8 cellular contexts compared by ENCODE assay signal in the genomic region with DNA sequence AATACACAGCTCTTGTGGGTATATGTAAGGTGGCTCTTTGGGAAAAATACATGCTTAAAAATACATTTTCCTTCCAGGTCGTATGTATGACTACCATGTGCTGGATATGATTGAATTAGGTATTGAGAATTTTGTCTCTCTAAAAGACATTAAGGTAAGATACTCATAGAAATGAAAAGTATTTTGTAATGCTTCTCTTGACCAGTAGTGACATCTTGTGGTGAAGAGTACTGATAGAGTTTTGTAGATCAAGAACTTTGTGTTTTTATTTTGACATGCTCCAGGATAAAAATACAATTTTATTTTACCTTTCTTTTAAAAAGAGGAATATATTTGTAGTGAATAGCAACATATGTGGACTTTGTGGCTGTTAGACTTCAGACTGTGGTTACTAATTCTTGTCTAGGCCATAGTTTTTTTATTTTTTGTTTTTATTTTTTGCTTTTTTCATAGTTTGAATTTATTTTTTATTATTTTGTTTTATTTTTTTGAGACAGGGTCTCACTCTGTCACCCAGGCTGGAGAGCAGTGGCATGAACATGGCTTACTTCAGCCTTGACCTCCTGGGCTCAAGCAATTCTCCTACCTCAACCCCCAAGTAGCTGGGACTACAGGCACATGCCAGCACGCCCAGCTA. TPM values are rescaled to one million over a fixed set of nuclear protein-coding genes. Genes with fewer than 3 reads are reported as not detected.
DNase-seq lines count a peak whose midpoint lies in the region; ATAC-seq and TF ChIP-seq lines count a peak whose summit lies in the region.

No MANE protein-coding gene starts in this region.

- no peak overlapping the region for H3K27ac ChIP-seq in PC-3 (ENCODE audit: low read length)

- peaks cover 16% of the 10 kb centered on the region for H3K36me3 ChIP-seq in PC-3 (ENCODE audit: low read depth, low read length)
- peaks cover 93% of the 10 kb centered on the region for H3K36me3 ChIP-seq in HAP-1 (replicated peaks)

- CTCF ChIA-PET in PC-3 (lab: Charles Lee) = no interaction called here

- no peak overlapping the region for H3K4me3 Mint-ChIP-seq in activated T-cell treated with anti-CD3 and anti-CD28 coated beads, Interleukin-2, amount 50 U/mL, for 72 hours
- no peak overlapping the region for H3K4me3 Mint-ChIP-seq in activated T-cell treated with anti-CD3 and anti-CD28 coated beads, Interleukin-2, amount 50 U/mL, for 4 hours
- H3K4me3 Mint-ChIP-seq in stimulated activated naive CD8-positive, alpha-beta T cell treated with anti-CD3 and anti-CD28 coated beads, Interleukin-15, amount 100 ng/mL, for 72 hours = no peak overlapping the region

- TF ChIP-seq CTCF in PC-3 (conservative IDR thresholded peaks at IDR 0.05; ENCODE audit: low read depth, low read length) = peak; percentile 63
- peak; percentile 51 for TF ChIP-seq CTCF in fibroblast of pulmonary artery (IDR thresholded peaks at IDR 0.05; ENCODE audit: low read length, missing control alignments)

- H3K9me2 ChIP-seq in PC-3 (replicated peaks; ENCODE audit: low read length) = no peaks in the 10 kb centered on the region

- BruUV-seq in PC-3 (replicated peaks; lab: Mats Ljungman, UMichigan) = no TSS peak

- H3K27me3 Mint-ChIP-seq in activated T-cell treated with anti-CD3 and anti-CD28 coated beads, Interleukin-2, amount 50 U/mL, for 72 hours (ENCODE audit: low read depth) = no peaks in the 10 kb centered on the region
- no peaks in the 10 kb centered on the region for H3K27me3 Mint-ChIP-seq in activated T-cell treated with anti-CD3 and anti-CD28 coated beads, Interleukin-2, amount 50 U/mL, for 4 hours (ENCODE audit: low read depth)
- H3K27me3 Mint-ChIP-seq in stimulated activated naive CD8-positive, alpha-beta T cell treated with anti-CD3 and anti-CD28 coated beads, Interleukin-15, amount 100 ng/mL, for 72 hours = no peaks in the 10 kb centered on the region

- POLR2A ChIA-PET in PC-3 (lab: Charles Lee; ENCODE audit: unreplicated experiment) = no interaction called here

- peaks cover 3% of the 10 kb centered on the region for H3K4me1 Mint-ChIP-seq in activated T-cell treated with anti-CD3 and anti-CD28 coated beads, Interleukin-2, amount 50 U/mL, for 72 hours (ENCODE audit: low read depth)
- H3K4me1 Mint-ChIP-seq in activated T-cell treated with anti-CD3 and anti-CD28 coated beads, Interleukin-2, amount 50 U/mL, for 4 hours (ENCODE audit: low read depth) = no peaks in the 10 kb centered on the region
- H3K4me1 Mint-ChIP-seq in stimulated activated naive CD8-positive, alpha-beta T cell treated with anti-CD3 and anti-CD28 coated beads, Interleukin-15, amount 100 ng/mL, for 72 hours = no peaks in the 10 kb centered on the region

- peak overlapping the region; percentile 46 for H3K27ac Mint-ChIP-seq in activated T-cell treated with anti-CD3 and anti-CD28 coated beads, Interleukin-2, amount 50 U/mL, for 72 hours
- H3K27ac Mint-ChIP-seq in stimulated activated naive CD8-positive, alpha-beta T cell treated with anti-CD3 and anti-CD28 coated beads, Interleukin-15, amount 100 ng/mL, for 72 hours = no peak overlapping the region

- no peak overlapping the region for H3K4me3 ChIP-seq in PC-3 (ENCODE audit: low read length)
- H3K4me3 ChIP-seq in fibroblast of pulmonary artery (replicated peaks; ENCODE audit: low read depth, low read length) = no peak overlapping the region
- H3K4me3 ChIP-seq in HAP-1 = no peak overlapping the region

- H2AFZ ChIP-seq in PC-3 (ENCODE audit: low read length) = no peak overlapping the region

- intact Hi-C loops in PC-3 (cut with micrococcal nuclease) = loop anchor here (1.0 to 5.0 kb wide), 4 partner anchors 317 to 516 kb away; no protein-coding TSS in a partner anchor

- ATAC-seq in activated T-cell treated with anti-CD3 and anti-CD28 coated beads, Interleukin-2, amount 50 U/mL, for 72 hours (replicated peaks in 1 of 2) = no peak
- no peak for ATAC-seq in activated T-cell treated with anti-CD3 and anti-CD28 coated beads, Interleukin-2, amount 50 U/mL, for 4 hours
- peak; percentile 50; the same call in 1 of the 2 replicates for ATAC-seq in PC-3
- ATAC-seq in stimulated activated naive CD8-positive, alpha-beta T cell treated with anti-CD3 and anti-CD28 coated beads, Interleukin-15, amount 100 ng/mL, for 72 hours = no peak

- no peak overlapping the region for H3K9ac ChIP-seq in PC-3 (ENCODE audit: low read length)

- H3K36me3 Mint-ChIP-seq in activated T-cell treated with anti-CD3 and anti-CD28 coated beads, Interleukin-2, amount 50 U/mL, for 72 hours (ENCODE audit: insufficient read depth in 2 of 2) = peaks cover 6 to 22% of the 10 kb centered on the region in 2 donors
- H3K36me3 Mint-ChIP-seq in activated T-cell treated with anti-CD3 and anti-CD28 coated beads, Interleukin-2, amount 50 U/mL, for 4 hours (ENCODE audit: insufficient read depth) = peaks cover 34% of the 10 kb centered on the region

- no peaks in the 10 kb centered on the region for H3F3A ChIP-seq in PC-3 (ENCODE audit: low read length, unreplicated experiment)

- H3K27me3 ChIP-seq in PC-3 (ENCODE audit: low read length) (no peaks in the 10 kb centered on the region), HAP-1 (ENCODE audit: low read depth) (no peaks in the 10 kb centered on the region)

- no peak overlapping the region for H3K4me2 ChIP-seq in PC-3 (ENCODE audit: low read length)

- H3K4me1 ChIP-seq in PC-3 (ENCODE audit: insufficient read depth, low read length) (no peaks in the 10 kb centered on the region), HAP-1 (no peaks in the 10 kb centered on the region)

- H3K9me3 ChIP-seq in PC-3 (ENCODE audit: low read length) (no peaks in the 10 kb centered on the region), HAP-1 (no peaks in the 10 kb centered on the region)

- H4K20me1 ChIP-seq in PC-3 (ENCODE audit: low read length) = no peaks in the 10 kb centered on the region

- H3K9me3 Mint-ChIP-seq in activated T-cell treated with anti-CD3 and anti-CD28 coated beads, Interleukin-2, amount 50 U/mL, for 72 hours = no peaks in the 10 kb centered on the region
- H3K9me3 Mint-ChIP-seq in activated T-cell treated with anti-CD3 and anti-CD28 coated beads, Interleukin-2, amount 50 U/mL, for 4 hours = no peaks in the 10 kb centered on the region
- H3K9me3 Mint-ChIP-seq in stimulated activated naive CD8-positive, alpha-beta T cell treated with anti-CD3 and anti-CD28 coated beads, Interleukin-15, amount 100 ng/mL, for 72 hours = no peaks in the 10 kb centered on the region

- no peaks in the 10 kb centered on the region for H3K79me2 ChIP-seq in PC-3 (ENCODE audit: low read length)

- in situ Hi-C loops in HAP-1 (cut with MboI; ENCODE audit: low sequenced_read_pairs) = no loop called here

- DNase-seq in activated T-cell treated with anti-CD3 and anti-CD28 coated beads, Interleukin-2, amount 50 U/mL, for 72 hours = no peak
- DNase-seq in activated T-cell treated with anti-CD3 and anti-CD28 coated beads, Interleukin-2, amount 50 U/mL, for 4 hours = no peak
- peak; percentile 61 for DNase-seq in PC-3
- peak; percentile 68 for DNase-seq in fibroblast of pulmonary artery (ENCODE audit: low read depth)
- peak; percentile 13 for DNase-seq in stromal cell of bone marrow (ENCODE audit: low read depth)
- no peak for DNase-seq in stimulated activated naive CD8-positive, alpha-beta T cell treated with anti-CD3 and anti-CD28 coated beads, Interleukin-15, amount 100 ng/mL, for 72 hours
- DNase-seq in retina = no peak
- no peak for DNase-seq in HAP-1 (ENCODE audit: low spot score in 2 of 2)

RNA-seq across cellular contexts. Expression of gene RPF2, which starts 17.9 kb away (rescaled TPM):
- 10 to 100 TPM; 34.8 to 41.4 TPM for total RNA-seq in activated T-cell treated with anti-CD3 and anti-CD28 coated beads, Interleukin-2, amount 50 U/mL, for 72 hours
- 100 to 1,000 TPM; 103 to 111 (median 108) TPM for total RNA-seq in activated T-cell treated with anti-CD3 and anti-CD28 coated beads, Interleukin-2, amount 50 U/mL, for 4 hours
- total RNA-seq in PC-3 (2014; rRNA removed) = 21.4 and 28.6 TPM in 2 replicates

RNA-seq across cellular contexts. Expression of gene GTF3C6, which starts 41.2 kb away (rescaled TPM):
- total RNA-seq in activated T-cell treated with anti-CD3 and anti-CD28 coated beads, Interleukin-2, amount 50 U/mL, for 72 hours = 10 to 100 TPM; 62.3 to 67.6 TPM
- total RNA-seq in activated T-cell treated with anti-CD3 and anti-CD28 coated beads, Interleukin-2, amount 50 U/mL, for 4 hours = 100 to 1,000 TPM; 147 to 160 (median 151) TPM
- 59.2 and 72.7 TPM in 2 replicates for total RNA-seq in PC-3 (2014; rRNA removed)

Comparison
In these comparisons a context has a peak if more than half of its experiments do, and no peak if none do; other contexts are left out.
1. DNase-seq: peak in PC-3 (single experiment), fibroblast of pulmonary artery (single experiment) and stromal cell of bone marrow (single experiment); none in activated T-cell treated with anti-CD3 and anti-CD28 coated beads, Interleukin-2, amount 50 U/mL, for 72 hours (0 of 2), activated T-cell treated with anti-CD3 and anti-CD28 coated beads, Interleukin-2, amount 50 U/mL, for 4 hours (single experiment), stimulated activated naive CD8-positive, alpha-beta T cell treated with anti-CD3 and anti-CD28 coated beads, Interleukin-15, amount 100 ng/mL, for 72 hours (0 of 2), retina (single experiment) and HAP-1 (0 of 2).